Comparison of ENCODE assay signal across 7 cellular contexts in genomic region chr20:56411287-56411686, GRCh38. TPM values are rescaled to one million over a fixed set of nuclear protein-coding genes. Genes with fewer than 3 reads are reported as not detected.
DNase-seq lines count a peak whose midpoint lies in the region; ATAC-seq and TF ChIP-seq lines count a peak whose summit lies in the region.
"Not testable (repeated sequence)": the region's sequence is repeated elsewhere in the genome, so short reads cannot be mapped to it uniquely, and the experiment has no call there.
"Had no signal": no experiment of that assay in that cellular context is flagged by ENCODE, and none has a peak within 500 bp of the region (broad histone marks: within the 10 kb centered on the region; RNA-seq: fewer than 3 reads in every experiment).

No MANE protein-coding gene starts in this region.

- not testable (repeated sequence) for H4K20me1 ChIP-seq in OCI-LY1 (ENCODE audit: insufficient read depth, low read length)

- H3K4me2 ChIP-seq in OCI-LY1 (ENCODE audit: low read length): peak overlapping the region; percentile 25; the same call in 1 of the 2 replicates

- peaks cover 38% of the 10 kb centered on the region for H3K4me1 Mint-ChIP-seq in activated T-helper 2 cell treated with anti-CD3 and anti-CD28 coated beads, Interferon-gamma antibody, Interleukin-2, Interleukin-4, amounts not matched to agents 10 μg/mL and 5 μg/mL and 100 μg/mL, durations not matched to agents 14 hours and 24 hours and 36 hours (ENCODE audit: low read depth)

- H3K27me3 Mint-ChIP-seq in activated T-helper 2 cell treated with anti-CD3 and anti-CD28 coated beads, Interferon-gamma antibody, Interleukin-2, Interleukin-4, amounts not matched to agents 10 μg/mL and 5 μg/mL and 100 μg/mL, durations not matched to agents 14 hours and 24 hours and 36 hours (ENCODE audit: low read depth): not testable (repeated sequence)

- H3K27ac ChIP-seq in ACC112 (ENCODE audit: low read depth, low read length) (peak overlapping the region; percentile 70), OCI-LY1 (ENCODE audit: low read depth, low read length, poor library complexity, severe bottlenecking) (peak overlapping the region; percentile 76), dorsolateral prefrontal cortex (peak overlapping the region in 51 of 59 donors; percentile 8 to 81 (median 61)), right lobe of liver (peak overlapping the region; percentile 63 to 76 (median 65)), skin epidermis (peak overlapping the region in 18 of 21 experiments; percentile 18 to 85 (median 63))

- ATAC-seq in right lobe of liver: not testable (repeated sequence)

- H3K4me1 ChIP-seq in ACC112 (ENCODE audit: control insufficient read depth, insufficient read depth, low read length, unreplicated experiment) (peaks cover 26% of the 10 kb centered on the region), OCI-LY1 (ENCODE audit: insufficient read depth, low read length, severe bottlenecking) (peaks cover 12% of the 10 kb centered on the region), right lobe of liver (peaks cover 0 to 31% (median 6%) of the 10 kb centered on the region in 4 donors)

- not testable (repeated sequence) for H3K79me2 ChIP-seq in ACC112 (ENCODE audit: control insufficient read depth, insufficient read depth, low read length, unreplicated experiment); OCI-LY1 (ENCODE audit: insufficient read depth, low read length)

- TF ChIP-seq CTCF in OCI-LY1 (IDR thresholded peaks at IDR 0.05; ENCODE audit: low read length); dorsolateral prefrontal cortex (IDR thresholded peaks at IDR 0.05 in 54 of 56, conservative IDR thresholded peaks at IDR 0.05 in 2 of 56; ENCODE audit: low read depth in 1 of 56, partially characterized antibody in 56 of 56); right lobe of liver (IDR thresholded peaks at IDR 0.05): not testable (repeated sequence)

- peak overlapping the region; percentile 70; the same call in 1 of the 2 replicates for H3K4me3 ChIP-seq in ACC112 (ENCODE audit: low read depth, low read length)
- not testable (repeated sequence) for H3K4me3 ChIP-seq in OCI-LY1 (ENCODE audit: low read depth, low read length, poor library complexity, severe bottlenecking); right lobe of liver; skin epidermis
- H3K4me3 ChIP-seq in dorsolateral prefrontal cortex: peak overlapping the region in 1 of 59 donors; percentile 40

- not testable (repeated sequence) for H3K27me3 ChIP-seq in ACC112 (ENCODE audit: insufficient read depth, low read length); OCI-LY1 (ENCODE audit: insufficient read depth, low read length); dorsolateral prefrontal cortex; right lobe of liver

- peak overlapping the region; percentile 92 for H3K27ac Mint-ChIP-seq in activated T-helper 2 cell treated with anti-CD3 and anti-CD28 coated beads, Interferon-gamma antibody, Interleukin-2, Interleukin-4, amounts not matched to agents 10 μg/mL and 5 μg/mL and 100 μg/mL, durations not matched to agents 14 hours and 24 hours and 36 hours

- not testable (repeated sequence) for H3K9me3 ChIP-seq in OCI-LY1 (ENCODE audit: low read length); right lobe of liver

- intact Hi-C loops in activated T-helper 2 cell treated with anti-CD3 and anti-CD28 coated beads, Interferon-gamma antibody, Interleukin-2, Interleukin-4, amounts not matched to agents 10 μg/mL and 5 μg/mL and 100 μg/mL, durations not matched to agents 14 hours and 24 hours and 36 hours (cut with micrococcal nuclease); dorsolateral prefrontal cortex (cut with DNase I); right lobe of liver (cut with DNase I): not testable (repeated sequence)

- peak overlapping the region; percentile 83 for H3K4me3 Mint-ChIP-seq in activated T-helper 2 cell treated with anti-CD3 and anti-CD28 coated beads, Interferon-gamma antibody, Interleukin-2, Interleukin-4, amounts not matched to agents 10 μg/mL and 5 μg/mL and 100 μg/mL, durations not matched to agents 14 hours and 24 hours and 36 hours (ENCODE audit: low read depth)

- not testable (repeated sequence) for H3K9me2 ChIP-seq in OCI-LY1 (ENCODE audit: low read depth, low read length)

- WGBS in right lobe of liver (ENCODE audit: insufficient coverage, low coverage, low lambda C conversion rate, missing lambda C conversion rate): 75% methylated on average over 6 of the region's 7 CpGs

- DNase-seq in activated T-helper 2 cell treated with anti-CD3 and anti-CD28 coated beads, Interferon-gamma antibody, Interleukin-2, Interleukin-4, amounts not matched to agents 10 μg/mL and 5 μg/mL and 100 μg/mL, durations not matched to agents 14 hours and 24 hours and 36 hours (ENCODE audit: low spot score); dorsolateral prefrontal cortex; right lobe of liver: not testable (repeated sequence)

- not testable (repeated sequence) for H3K36me3 ChIP-seq in ACC112 (ENCODE audit: insufficient read depth, low read length)
- H3K36me3 ChIP-seq in OCI-LY1 (ENCODE audit: insufficient read depth, low read length): peaks cover 28% of the 10 kb centered on the region
- peaks cover 0 to 14% (median 6%) of the 10 kb centered on the region in 4 donors for H3K36me3 ChIP-seq in right lobe of liver

- not testable (repeated sequence) for H3F3A ChIP-seq in OCI-LY1 (ENCODE audit: insufficient read depth, low read length)

- H3K9me3 Mint-ChIP-seq in activated T-helper 2 cell treated with anti-CD3 and anti-CD28 coated beads, Interferon-gamma antibody, Interleukin-2, Interleukin-4, amounts not matched to agents 10 μg/mL and 5 μg/mL and 100 μg/mL, durations not matched to agents 14 hours and 24 hours and 36 hours: not testable (repeated sequence)

- not testable (repeated sequence) for H2AFZ ChIP-seq in ACC112 (ENCODE audit: low read length, unreplicated experiment); OCI-LY1 (ENCODE audit: low read length)

- TF ChIP-seq POLR2A in right lobe of liver (IDR thresholded peaks at IDR 0.05): not testable (repeated sequence)

- H3K9ac ChIP-seq in OCI-LY1 (ENCODE audit: low read length): not testable (repeated sequence)

- peaks cover 69% of the 10 kb centered on the region for H3K36me3 Mint-ChIP-seq in activated T-helper 2 cell treated with anti-CD3 and anti-CD28 coated beads, Interferon-gamma antibody, Interleukin-2, Interleukin-4, amounts not matched to agents 10 μg/mL and 5 μg/mL and 100 μg/mL, durations not matched to agents 14 hours and 24 hours and 36 hours (ENCODE audit: low read depth)

RNA-seq across cellular contexts. Expression of gene CASS4, which starts 0.8 kb away (rescaled TPM):
- 4.6 and 4.7 TPM in 2 replicates for total RNA-seq in activated T-helper 2 cell treated with anti-CD3 and anti-CD28 coated beads, Interferon-gamma antibody, Interleukin-2, Interleukin-4, amounts not matched to agents 10 μg/mL and 5 μg/mL and 100 μg/mL, durations not matched to agents 14 hours and 24 hours and 36 hours
- 1 to 10 TPM in 110 of 120 experiments, under 1 TPM in 10; 0.25 to 4.8 (median 1.9) TPM for total RNA-seq in dorsolateral prefrontal cortex
- total RNA-seq in right lobe of liver: 1 to 10 TPM in 2 of 6 experiments, under 1 TPM in 4; 0.66 to 2.1 (median 0.83) TPM
- total RNA-seq: endodermal cell had no signal

RNA-seq across cellular contexts. Expression of gene CSTF1, which starts 18.8 kb away (rescaled TPM):
- 51.2 and 52.1 TPM in 2 replicates for total RNA-seq in activated T-helper 2 cell treated with anti-CD3 and anti-CD28 coated beads, Interferon-gamma antibody, Interleukin-2, Interleukin-4, amounts not matched to agents 10 μg/mL and 5 μg/mL and 100 μg/mL, durations not matched to agents 14 hours and 24 hours and 36 hours
- total RNA-seq in dorsolateral prefrontal cortex: 10 to 100 TPM; 15.8 to 37.3 (median 25.6) TPM
- total RNA-seq in right lobe of liver: 10 to 100 TPM; 14.9 to 27.2 (median 16.6) TPM

RNA-seq across cellular contexts. Expression of gene AURKA, which starts 19.3 kb away (rescaled TPM):
- total RNA-seq in activated T-helper 2 cell treated with anti-CD3 and anti-CD28 coated beads, Interferon-gamma antibody, Interleukin-2, Interleukin-4, amounts not matched to agents 10 μg/mL and 5 μg/mL and 100 μg/mL, durations not matched to agents 14 hours and 24 hours and 36 hours: 64.8 and 71.1 TPM in 2 replicates
- 1 to 10 TPM; 1.1 to 5.7 (median 2.8) TPM for total RNA-seq in dorsolateral prefrontal cortex
- 1 to 10 TPM; 1.5 to 7.4 (median 2.5) TPM for total RNA-seq in right lobe of liver

RNA-seq across cellular contexts. Expression of gene FAM210B, which starts 52.5 kb away (rescaled TPM):
- total RNA-seq in activated T-helper 2 cell treated with anti-CD3 and anti-CD28 coated beads, Interferon-gamma antibody, Interleukin-2, Interleukin-4, amounts not matched to agents 10 μg/mL and 5 μg/mL and 100 μg/mL, durations not matched to agents 14 hours and 24 hours and 36 hours: 9.2 TPM in 2 replicates
- 10 to 100 TPM; 19.5 to 41.4 (median 28.6) TPM for total RNA-seq in dorsolateral prefrontal cortex
- total RNA-seq in right lobe of liver: 10 to 100 TPM; 31.6 to 66.5 (median 42.8) TPM

RNA-seq across cellular contexts. Expression of gene RTF2, which starts 57.1 kb away (rescaled TPM):
- 103 and 107 TPM in 2 replicates for total RNA-seq in activated T-helper 2 cell treated with anti-CD3 and anti-CD28 coated beads, Interferon-gamma antibody, Interleukin-2, Interleukin-4, amounts not matched to agents 10 μg/mL and 5 μg/mL and 100 μg/mL, durations not matched to agents 14 hours and 24 hours and 36 hours
- 100 to 1,000 TPM in 55 of 120 experiments, 10 to 100 TPM in 65; 74.7 to 133 (median 99.7) TPM for total RNA-seq in dorsolateral prefrontal cortex
- total RNA-seq in right lobe of liver: 10 to 100 TPM; 29.9 to 40.1 (median 32.6) TPM
